ENCODE assay signal across 14 cellular contexts in genomic region chr2:25735835-25736234, GRCh38.
A peak's percentile ranks its signal among the peaks of the same experiment; 100 is the strongest.
DNase-seq lines count a peak whose midpoint lies in the region; ATAC-seq and TF ChIP-seq lines count a peak whose summit lies in the region.
"Had no signal": no experiment of that assay in that cellular context is flagged by ENCODE, and none has a peak within 500 bp of the region (broad histone marks: within the 10 kb centered on the region; RNA-seq: fewer than 3 reads in every experiment).

No MANE protein-coding gene starts in this region.

- CTCF ChIA-PET in CD8-positive, alpha-beta T cell (lab: Charles Lee) = no interaction called here

- no peak for TF ChIP-seq CTCF in CD8-positive, alpha-beta T cell (IDR thresholded peaks at IDR 0.05)
- TF ChIP-seq CTCF in omental fat pad (IDR thresholded peaks at IDR 0.05) = no peak

- no peaks in the 10 kb centered on the region for H3K36me3 ChIP-seq in CD8-positive, alpha-beta T cell (ENCODE audit: insufficient read depth, low read length)
- H3K36me3 ChIP-seq: HAP-1 had no signal

- H3K27ac Mint-ChIP-seq in activated naive CD8-positive, alpha-beta T cell = peak overlapping the region; percentile 30
- H3K27ac Mint-ChIP-seq in activated naive CD8-positive, alpha-beta T cell treated with anti-CD3 and anti-CD28 coated beads, Interleukin-2, amount 50 U/mL, for 24 hours = no peak overlapping the region
- peak overlapping the region; percentile 20 for H3K27ac Mint-ChIP-seq in CD8-positive, alpha-beta T cell
- peak overlapping the region; percentile 23 to 54 for H3K27ac Mint-ChIP-seq in effector memory CD8-positive, alpha-beta T cell
- H3K27ac Mint-ChIP-seq: CD4-positive, alpha-beta T cell had no signal

- no peak for ATAC-seq in activated naive CD8-positive, alpha-beta T cell treated with anti-CD3 and anti-CD28 coated beads, Interleukin-2, amount 50 U/mL, for 24 hours
- no peak for ATAC-seq in CD8-positive, alpha-beta T cell
- ATAC-seq in effector memory CD8-positive, alpha-beta T cell (replicated peaks) = no peak
- no peak for ATAC-seq in omental fat pad (ENCODE audit: low FRiP score)

- no peak for DNase-seq in activated naive CD8-positive, alpha-beta T cell treated with anti-CD3 and anti-CD28 coated beads, Interleukin-2, amount 50 U/mL, for 24 hours
- DNase-seq in CD8-positive, alpha-beta T cell = no peak
- no peak for DNase-seq in effector memory CD8-positive, alpha-beta T cell
- DNase-seq in omental fat pad (ENCODE audit: low spot score) = no peak
- no peak for DNase-seq in stimulated activated CD4-positive, alpha-beta T cell treated with anti-CD3 and anti-CD28 coated beads, Interleukin-2, amount 100 ng/mL, for 48 hours
- DNase-seq in activated effector memory CD4-positive, alpha-beta T cell treated with anti-CD3 and anti-CD28 coated beads, Interleukin-2, amount 50 U/mL, for 16 hours = no peak
- DNase-seq: 8988T; CD4-positive, alpha-beta T cell; COR-L47; GDM1; GM23248 had no signal

- intact Hi-C loops in CD8-positive, alpha-beta T cell (cut with DNase I, micrococcal nuclease) = no loop called here

- H3K4me3 Mint-ChIP-seq in activated naive CD8-positive, alpha-beta T cell = no peak overlapping the region
- no peak overlapping the region for H3K4me3 Mint-ChIP-seq in activated naive CD8-positive, alpha-beta T cell treated with anti-CD3 and anti-CD28 coated beads, Interleukin-2, amount 50 U/mL, for 24 hours
- no peak overlapping the region for H3K4me3 Mint-ChIP-seq in CD8-positive, alpha-beta T cell
- H3K4me3 Mint-ChIP-seq in effector memory CD8-positive, alpha-beta T cell = no peak overlapping the region
- H3K4me3 Mint-ChIP-seq: CD4-positive, alpha-beta T cell had no signal

- no peak overlapping the region for H3K27ac ChIP-seq in CD8-positive, alpha-beta T cell (ENCODE audit: low read depth, low read length)
- H3K27ac ChIP-seq: C4-2B, GM23248 had no signal

- no peaks in the 10 kb centered on the region for H3K9me3 ChIP-seq in CD8-positive, alpha-beta T cell (ENCODE audit: low read length)
- H3K9me3 ChIP-seq: HAP-1 had no signal

- H3K36me3 Mint-ChIP-seq in activated naive CD8-positive, alpha-beta T cell = peaks cover 2% of the 10 kb centered on the region
- H3K36me3 Mint-ChIP-seq in activated naive CD8-positive, alpha-beta T cell treated with anti-CD3 and anti-CD28 coated beads, Interleukin-2, amount 50 U/mL, for 24 hours (ENCODE audit: low read depth) = peaks cover 8% of the 10 kb centered on the region
- peaks cover 5% of the 10 kb centered on the region for H3K36me3 Mint-ChIP-seq in CD8-positive, alpha-beta T cell
- peaks cover 4% of the 10 kb centered on the region for H3K36me3 Mint-ChIP-seq in effector memory CD8-positive, alpha-beta T cell (ENCODE audit: insufficient read depth)

- H3K4me1 ChIP-seq in CD8-positive, alpha-beta T cell (ENCODE audit: insufficient read depth, low read length) = no peaks in the 10 kb centered on the region
- H3K4me1 ChIP-seq: HAP-1 had no signal

- peaks cover 1% of the 10 kb centered on the region for H3K4me1 Mint-ChIP-seq in activated naive CD8-positive, alpha-beta T cell (ENCODE audit: low read depth)
- H3K4me1 Mint-ChIP-seq in activated naive CD8-positive, alpha-beta T cell treated with anti-CD3 and anti-CD28 coated beads, Interleukin-2, amount 50 U/mL, for 24 hours = peaks cover 9% of the 10 kb centered on the region
- H3K4me1 Mint-ChIP-seq in CD8-positive, alpha-beta T cell (ENCODE audit: low read depth) = peaks cover 1% of the 10 kb centered on the region
- H3K4me1 Mint-ChIP-seq in effector memory CD8-positive, alpha-beta T cell (ENCODE audit: low read depth in 2 of 2) = peaks cover 3 to 8% of the 10 kb centered on the region in 2 donors

- no peaks in the 10 kb centered on the region for H3K9me3 Mint-ChIP-seq in activated naive CD8-positive, alpha-beta T cell (ENCODE audit: low read depth)
- H3K9me3 Mint-ChIP-seq in activated naive CD8-positive, alpha-beta T cell treated with anti-CD3 and anti-CD28 coated beads, Interleukin-2, amount 50 U/mL, for 24 hours = no peaks in the 10 kb centered on the region
- H3K9me3 Mint-ChIP-seq in CD8-positive, alpha-beta T cell = no peaks in the 10 kb centered on the region
- no peaks in the 10 kb centered on the region for H3K9me3 Mint-ChIP-seq in effector memory CD8-positive, alpha-beta T cell
- H3K9me3 Mint-ChIP-seq: CD4-positive, alpha-beta T cell had no signal

- H3K27me3 Mint-ChIP-seq in activated naive CD8-positive, alpha-beta T cell = no peaks in the 10 kb centered on the region
- no peaks in the 10 kb centered on the region for H3K27me3 Mint-ChIP-seq in activated naive CD8-positive, alpha-beta T cell treated with anti-CD3 and anti-CD28 coated beads, Interleukin-2, amount 50 U/mL, for 24 hours
- no peaks in the 10 kb centered on the region for H3K27me3 Mint-ChIP-seq in CD8-positive, alpha-beta T cell (ENCODE audit: low read depth)
- no peaks in the 10 kb centered on the region for H3K27me3 Mint-ChIP-seq in effector memory CD8-positive, alpha-beta T cell
- H3K27me3 Mint-ChIP-seq: CD4-positive, alpha-beta T cell had no signal

- no peak overlapping the region for H3K4me3 ChIP-seq in CD8-positive, alpha-beta T cell (ENCODE audit: low read depth, low read length)
- H3K4me3 ChIP-seq: GM23248, HAP-1 had no signal

- POLR2A ChIA-PET in CD8-positive, alpha-beta T cell (lab: Charles Lee) = no interaction called here

- no peaks in the 10 kb centered on the region for H3K27me3 ChIP-seq in CD8-positive, alpha-beta T cell (ENCODE audit: insufficient read depth, low read length)
